Comparison of ENCODE assay signal across 10 cellular contexts in genomic region chr9:137071282-137071681, GRCh38. TPM values are rescaled to one million over a fixed set of nuclear protein-coding genes. Genes with fewer than 3 reads are reported as not detected.
DNase-seq lines count a peak whose midpoint lies in the region; ATAC-seq, FAIRE-seq and TF ChIP-seq lines count a peak whose summit lies in the region.
"Had no signal": no experiment of that assay in that cellular context is flagged by ENCODE, and none has a peak within 500 bp of the region (broad histone marks: within the 10 kb centered on the region; RNA-seq: fewer than 3 reads in every experiment).

No MANE protein-coding gene starts in this region.

- ATAC-seq in K562 (no peak), GM19395 (IDR thresholded peaks at IDR 0.05; ENCODE audit: unreplicated experiment) (no peak), GM18909 (IDR thresholded peaks at IDR 0.05; ENCODE audit: poor library complexity, unreplicated experiment) (no peak), HG02623 (IDR thresholded peaks at IDR 0.05; ENCODE audit: unreplicated experiment) (no peak), HG03175 (IDR thresholded peaks at IDR 0.05; ENCODE audit: unreplicated experiment) (no peak)

- H3K9me3 ChIP-seq in HUES6 (ENCODE audit: control insufficient read depth, insufficient read depth, low read depth, low read length) (no peaks in the 10 kb centered on the region), K562 (replicated peaks; ENCODE audit: control insufficient read depth, insufficient read depth, low read depth, low read length) (no peaks in the 10 kb centered on the region), mucosa of stomach (ENCODE audit: control insufficient read depth, low read length) (no peaks in the 10 kb centered on the region)

- no peak for TF ChIP-seq RAD21 in K562 (CRISPR knock-in tag; conservative IDR thresholded peaks at IDR 0.05 in 1 of 2, IDR thresholded peaks at IDR 0.05 in 1 of 2)

- no peak for TF ChIP-seq EP300 in K562 (IDR thresholded peaks at IDR 0.05; ENCODE audit: low read length)

- no peaks in the 10 kb centered on the region for H3K27me3 ChIP-seq in ACC112 (ENCODE audit: insufficient read depth, low read length)
- peaks cover 11% of the 10 kb centered on the region; the same call in 1 of the 2 replicates for H3K27me3 ChIP-seq in HUES6 (ENCODE audit: control insufficient read depth, insufficient read depth, low read length)
- H3K27me3 ChIP-seq in K562 (ENCODE audit: control insufficient read depth in 2 of 2, insufficient read depth in 2 of 2, low read length in 2 of 2): no peaks in the 10 kb centered on the region
- peaks cover 13% of the 10 kb centered on the region for H3K27me3 ChIP-seq in mucosa of stomach (ENCODE audit: control insufficient read depth, insufficient read depth, low read length)

- H3K4me3 ChIP-seq in ACC112 (ENCODE audit: low read depth, low read length) (peak overlapping the region; percentile 79), HUES6 (ENCODE audit: low read depth, low read length) (peak overlapping the region; percentile 80), K562 (peak overlapping the region; percentile 65), mucosa of stomach (ENCODE audit: low read length) (no peak overlapping the region)

- no peak for TF ChIP-seq POLR2A in K562 (conservative IDR thresholded peaks at IDR 0.05)

- DNase-seq in K562 (ENCODE audit: extremely low read depth in 1 of 4, low spot score in 3 of 4): no peak
- DNase-seq: dermis blood vessel endothelial cell; stimulated activated CD8-positive, alpha-beta memory T cell treated with anti-CD3 and anti-CD28 coated beads, Interleukin-4, amount 100 ng/mL, for 48 hours had no signal

- in situ Hi-C loops in K562 (cut with MboI): no loop called here

- TF ChIP-seq CTCF in K562 (IDR thresholded peaks at IDR 0.05 in 2 of 3, conservative IDR thresholded peaks at IDR 0.05 in 1 of 3; ENCODE audit: insufficient read depth in 2 of 3, low read depth in 1 of 3, low read length in 3 of 3): no peak

- no peak overlapping the region for H3K27ac ChIP-seq in ACC112 (ENCODE audit: low read depth, low read length)
- no peak overlapping the region for H3K27ac ChIP-seq in HUES6 (ENCODE audit: low read depth, low read length)
- H3K27ac ChIP-seq in K562 (ENCODE audit: extremely low read depth, low read depth, low read length): peak overlapping the region; percentile 88

- H2AFZ ChIP-seq in ACC112 (ENCODE audit: low read length, unreplicated experiment): no peak overlapping the region
- peak overlapping the region; percentile 73 for H2AFZ ChIP-seq in K562 (ENCODE audit: low read depth, low read length)

- H3K4me1 ChIP-seq in ACC112 (ENCODE audit: control insufficient read depth, insufficient read depth, low read length, unreplicated experiment) (no peaks in the 10 kb centered on the region), HUES6 (ENCODE audit: control insufficient read depth, insufficient read depth, low read length) (peaks cover 34% of the 10 kb centered on the region), K562 (replicated peaks in 1 of 2; ENCODE audit: control insufficient read depth in 2 of 2, insufficient read depth in 2 of 2, low read length in 2 of 2) (peaks cover 42 to 69% of the 10 kb centered on the region in 2 experiments), mucosa of stomach (ENCODE audit: control insufficient read depth, insufficient read depth, low read length) (peaks cover 41% of the 10 kb centered on the region)

- POLR2A ChIA-PET in K562 (lab: Yijun Ruan, JAX): interaction anchor here (0.6 to 2.5 kb wide), 6 partner anchors 12 to 204 kb away, joined by 3 to 14 read pairs (median 3); partner anchors contain the start of gene MAN1B1

- H3K9me1 ChIP-seq in K562 (ENCODE audit: control insufficient read depth, insufficient read depth, low read length): peaks cover 8% of the 10 kb centered on the region

- H3K36me3 ChIP-seq in ACC112 (ENCODE audit: insufficient read depth, low read length) (no peaks in the 10 kb centered on the region), HUES6 (ENCODE audit: control insufficient read depth, insufficient read depth, low read length) (peaks cover 3% of the 10 kb centered on the region), K562 (ENCODE audit: control insufficient read depth, insufficient read depth, low read length) (peaks cover 12% of the 10 kb centered on the region; the same call in 1 of the 3 replicates), mucosa of stomach (ENCODE audit: control insufficient read depth, insufficient read depth, low read length) (no peaks in the 10 kb centered on the region)

- CTCF ChIA-PET in K562 (lab: Yijun Ruan, JAX; ENCODE audit: low intra/inter-chr PET ratio): no interaction called here

- H3K4me2 ChIP-seq in K562 (ENCODE audit: insufficient read depth, low read length): peak overlapping the region; percentile 91

- H4K20me1 ChIP-seq in K562 (replicated peaks; ENCODE audit: control insufficient read depth, insufficient read depth, low read length): peaks cover 14% of the 10 kb centered on the region

- H3K9ac ChIP-seq in HUES6 (ENCODE audit: low read length) (no peak overlapping the region), K562 (ENCODE audit: insufficient read depth in 1 of 2, low read depth in 2 of 2, low read length in 2 of 2) (peak overlapping the region; percentile 86 to 91), mucosa of stomach (ENCODE audit: low read length) (peak overlapping the region; percentile 65)

- intact Hi-C loops in K562 (cut with micrococcal nuclease): no loop called here

- H3K79me2 ChIP-seq in ACC112 (ENCODE audit: control insufficient read depth, insufficient read depth, low read length, unreplicated experiment) (no peaks in the 10 kb centered on the region), K562 (ENCODE audit: control insufficient read depth, insufficient read depth, low read length) (peaks cover 39% of the 10 kb centered on the region)

- FAIRE-seq in K562 (lab: Jason Lieb, UNC): no peak

- WGBS in K562 (ENCODE audit: insufficient coverage, low coverage, missing lambda C conversion rate): 76% methylated on average over 2 of the region's 2 CpGs

- BruUV-seq in K562 (replicated peaks; lab: Mats Ljungman, UMichigan): no TSS peak

RNA-seq across cellular contexts. Expression of gene SAPCD2, which starts 0.9 kb away (rescaled TPM):
- 12.7 and 42.0 TPM in 2 replicates for total RNA-seq in K562 (2011; cell fraction: chromatin; rRNA removed; ENCODE audit: low replicate concordance)
- total RNA-seq in K562 (2011; cell fraction: nucleolus; rRNA removed): 49.3 and 51.2 TPM in 2 replicates
- 20.6 and 22.4 TPM in 2 replicates for total RNA-seq in K562 (2011; cell fraction: nucleoplasm; rRNA removed)
- total RNA-seq in K562 (2014; rRNA removed) (91.8 and 115 TPM in 2 replicates), K562 (2014; rRNA removed; fragmentation: Illumina TruSeq; extraction: Trizol) (13.1 and 15.8 TPM in 2 replicates), K562 (2015; rRNA removed; fragmentation: Illumina TruSeq; extraction: Trizol) (40.8 and 42.4 TPM in 2 replicates), K562 (2021) (72.1 and 78.8 TPM in 2 replicates)
- polyA plus RNA-seq in K562 (2011; rRNA removed) (18.8 and 24.2 TPM in 2 replicates), K562 (2014; fragmentation: Illumina TruSeq; extraction: Trizol) (18.3 and 41.2 TPM in 2 replicates), K562 (2014; fragmentation: Nextera tagmentation; extraction: Ambion mirVana) (1 to 10 TPM; 3.4 to 3.7 TPM), K562 (2014; rRNA removed) (56.5 and 67.8 TPM in 2 replicates)
- polyA plus RNA-seq in K562 (2011; cell fraction: cytosol; rRNA removed): 28.2 and 80.8 TPM in 2 replicates
- 42.6 and 60.8 TPM in 2 replicates for polyA plus RNA-seq in K562 (2011; cell fraction: nucleus; rRNA removed)
- polyA plus RNA-seq in K562 (2012): 27.0 and 33.0 TPM in 2 replicates
- 6.7 and 11.1 TPM in 2 replicates for polyA minus RNA-seq in K562 (2011; rRNA and poly(A)+ RNA removed)
- polyA minus RNA-seq in K562 (2011; cell fraction: cytosol; rRNA and poly(A)+ RNA removed): 29.9 and 32.2 TPM in 2 replicates
- polyA minus RNA-seq in K562 (2011; cell fraction: nucleus; rRNA and poly(A)+ RNA removed): 16.6 and 17.5 TPM in 2 replicates

RNA-seq across cellular contexts. Expression of gene UAP1L1, which starts 6.0 kb away (rescaled TPM):
- 10.1 and 23.7 TPM in 2 replicates for total RNA-seq in K562 (2011; cell fraction: chromatin; rRNA removed; ENCODE audit: low replicate concordance)
- 16.3 and 18.0 TPM in 2 replicates for total RNA-seq in K562 (2011; cell fraction: nucleolus; rRNA removed)
- total RNA-seq in K562 (2011; cell fraction: nucleoplasm; rRNA removed): 9.3 and 10.3 TPM in 2 replicates
- total RNA-seq in K562 (2014; rRNA removed) (3.7 and 5.1 TPM in 2 replicates), K562 (2014; rRNA removed; fragmentation: Illumina TruSeq; extraction: Trizol) (1.5 and 1.6 TPM in 2 replicates), K562 (2015; rRNA removed; fragmentation: Illumina TruSeq; extraction: Trizol) (5.1 and 5.2 TPM in 2 replicates), K562 (2021) (8.6 and 8.8 TPM in 2 replicates)
- polyA plus RNA-seq in K562 (2011; rRNA removed) (1.5 and 3.0 TPM in 2 replicates), K562 (2014; fragmentation: Illumina TruSeq; extraction: Trizol) (5.2 and 5.3 TPM in 2 replicates), K562 (2014; fragmentation: Nextera tagmentation; extraction: Ambion mirVana) (under 1 TPM; 0.20 to 0.29 TPM), K562 (2014; rRNA removed) (5.0 and 7.1 TPM in 2 replicates)
- 2.4 and 2.6 TPM in 2 replicates for polyA plus RNA-seq in K562 (2011; cell fraction: cytosol; rRNA removed)
- polyA plus RNA-seq in K562 (2011; cell fraction: nucleus; rRNA removed): 17.8 and 18.3 TPM in 2 replicates
- polyA plus RNA-seq in K562 (2012): 6.6 and 13.1 TPM in 2 replicates
- polyA minus RNA-seq in K562 (2011; rRNA and poly(A)+ RNA removed): 0.69 and 0.74 TPM in 2 replicates
- polyA minus RNA-seq in K562 (2011; cell fraction: cytosol; rRNA and poly(A)+ RNA removed): 1.4 and 1.5 TPM in 2 replicates
- 3.0 and 4.1 TPM in 2 replicates for polyA minus RNA-seq in K562 (2011; cell fraction: nucleus; rRNA and poly(A)+ RNA removed)

RNA-seq across cellular contexts. Expression of gene MAN1B1, which starts 15.5 kb away (rescaled TPM):
- 158 and 355 TPM in 2 replicates for total RNA-seq in K562 (2011; cell fraction: chromatin; rRNA removed; ENCODE audit: low replicate concordance)
- total RNA-seq in K562 (2011; cell fraction: nucleolus; rRNA removed): 181 and 194 TPM in 2 replicates
- 119 and 136 TPM in 2 replicates for total RNA-seq in K562 (2011; cell fraction: nucleoplasm; rRNA removed)
- total RNA-seq in K562 (2014; rRNA removed) (30.1 and 35.1 TPM in 2 replicates), K562 (2014; rRNA removed; fragmentation: Illumina TruSeq; extraction: Trizol) (14.4 and 14.8 TPM in 2 replicates), K562 (2015; rRNA removed; fragmentation: Illumina TruSeq; extraction: Trizol) (21.0 and 21.6 TPM in 2 replicates), K562 (2021) (33.9 and 36.6 TPM in 2 replicates)
- polyA plus RNA-seq in K562 (2011; rRNA removed) (27.3 and 40.1 TPM in 2 replicates), K562 (2014; fragmentation: Illumina TruSeq; extraction: Trizol) (23.8 and 31.3 TPM in 2 replicates), K562 (2014; fragmentation: Nextera tagmentation; extraction: Ambion mirVana) (under 1 TPM; 0.55 to 0.89 TPM), K562 (2014; rRNA removed) (29.6 and 33.6 TPM in 2 replicates)
- 33.0 and 35.1 TPM in 2 replicates for polyA plus RNA-seq in K562 (2011; cell fraction: cytosol; rRNA removed)
- polyA plus RNA-seq in K562 (2011; cell fraction: nucleus; rRNA removed): 128 and 134 TPM in 2 replicates
- 25.3 and 58.7 TPM in 2 replicates for polyA plus RNA-seq in K562 (2012)
- polyA minus RNA-seq in K562 (2011; rRNA and poly(A)+ RNA removed): 32.0 and 36.7 TPM in 2 replicates
- 17.1 and 24.8 TPM in 2 replicates for polyA minus RNA-seq in K562 (2011; cell fraction: cytosol; rRNA and poly(A)+ RNA removed)
- polyA minus RNA-seq in K562 (2011; cell fraction: nucleus; rRNA and poly(A)+ RNA removed): 38.5 and 64.6 TPM in 2 replicates

RNA-seq across cellular contexts. Expression of gene ENTPD2, which starts 17.4 kb away (rescaled TPM):
- total RNA-seq in K562 (2011; cell fraction: chromatin; rRNA removed; ENCODE audit: low replicate concordance): 1.2 and 5.3 TPM in 2 replicates
- 3.3 and 4.3 TPM in 2 replicates for total RNA-seq in K562 (2011; cell fraction: nucleolus; rRNA removed)
- total RNA-seq in K562 (2011; cell fraction: nucleoplasm; rRNA removed): 2.6 and 2.9 TPM in 2 replicates
- total RNA-seq in K562 (2014; rRNA removed): 0.12 and 0.14 TPM in 2 replicates
- total RNA-seq in K562 (2014; rRNA removed; fragmentation: Illumina TruSeq; extraction: Trizol): not detected in 2 replicates
- total RNA-seq in K562 (2015; rRNA removed; fragmentation: Illumina TruSeq; extraction: Trizol): not detected in 2 replicates
- 0.60 and 0.85 TPM in 2 replicates for total RNA-seq in K562 (2021)
- polyA plus RNA-seq in K562 (2011; rRNA removed): 0.11 and 0.51 TPM in 2 replicates
- 0.22 and 0.41 TPM in 2 replicates for polyA plus RNA-seq in K562 (2011; cell fraction: cytosol; rRNA removed)
- polyA plus RNA-seq in K562 (2011; cell fraction: nucleus; rRNA removed): 4.8 and 5.7 TPM in 2 replicates
- 0.15 and 0.23 TPM in 2 replicates for polyA plus RNA-seq in K562 (2012)
- polyA plus RNA-seq in K562 (2014; fragmentation: Illumina TruSeq; extraction: Trizol): 0.17 and 0.21 TPM in 2 replicates
- under 1 TPM in 1 of 2 experiments, not detected in 1; 0.04 TPM for polyA plus RNA-seq in K562 (2014; fragmentation: Nextera tagmentation; extraction: Ambion mirVana)
- 0.22 TPM in 1 of 2 replicates, not detected in the other for polyA plus RNA-seq in K562 (2014; rRNA removed)
- polyA minus RNA-seq in K562 (2011; rRNA and poly(A)+ RNA removed): not detected in 2 replicates
- polyA minus RNA-seq in K562 (2011; cell fraction: cytosol; rRNA and poly(A)+ RNA removed): 0.57 and 1.3 TPM in 2 replicates
- polyA minus RNA-seq in K562 (2011; cell fraction: nucleus; rRNA and poly(A)+ RNA removed): 0.94 and 1.2 TPM in 2 replicates
- total RNA-seq: dermis blood vessel endothelial cell had no signal

RNA-seq across cellular contexts. Expression of gene NPDC1, which starts 25.3 kb away (rescaled TPM):
- total RNA-seq in K562 (2011; cell fraction: chromatin; rRNA removed; ENCODE audit: low replicate concordance): 1.1 and 4.2 TPM in 2 replicates
- total RNA-seq in K562 (2011; cell fraction: nucleolus; rRNA removed): 3.2 and 6.0 TPM in 2 replicates
- total RNA-seq in K562 (2011; cell fraction: nucleoplasm; rRNA removed): 1.5 and 3.6 TPM in 2 replicates
- 0.09 and 0.90 TPM in 2 replicates for total RNA-seq in K562 (2014; rRNA removed)
- total RNA-seq in K562 (2014; rRNA removed; fragmentation: Illumina TruSeq; extraction: Trizol): not detected in 2 replicates
- 0.22 TPM in 1 of 2 replicates, not detected in the other for total RNA-seq in K562 (2015; rRNA removed; fragmentation: Illumina TruSeq; extraction: Trizol)
- total RNA-seq in K562 (2021): 1.5 and 2.1 TPM in 2 replicates
- 1.3 and 3.9 TPM in 2 replicates for polyA plus RNA-seq in K562 (2011; rRNA removed)
- polyA plus RNA-seq in K562 (2011; cell fraction: cytosol; rRNA removed): 3.5 and 4.2 TPM in 2 replicates
- polyA plus RNA-seq in K562 (2011; cell fraction: nucleus; rRNA removed): 32.5 and 34.7 TPM in 2 replicates
- 0.85 and 3.1 TPM in 2 replicates for polyA plus RNA-seq in K562 (2012)
- 0.06 and 0.21 TPM in 2 replicates for polyA plus RNA-seq in K562 (2014; fragmentation: Illumina TruSeq; extraction: Trizol)
- not detected for polyA plus RNA-seq in K562 (2014; fragmentation: Nextera tagmentation; extraction: Ambion mirVana)
- polyA plus RNA-seq in K562 (2014; rRNA removed): 0.85 and 2.4 TPM in 2 replicates
- polyA minus RNA-seq in K562 (2011; rRNA and poly(A)+ RNA removed): 0.14 and 0.18 TPM in 2 replicates
- 0.95 and 3.5 TPM in 2 replicates for polyA minus RNA-seq in K562 (2011; cell fraction: cytosol; rRNA and poly(A)+ RNA removed)
- 2.0 and 3.9 TPM in 2 replicates for polyA minus RNA-seq in K562 (2011; cell fraction: nucleus; rRNA and poly(A)+ RNA removed)
